9 cellular contexts compared by ENCODE assay signal in the genomic region with DNA sequence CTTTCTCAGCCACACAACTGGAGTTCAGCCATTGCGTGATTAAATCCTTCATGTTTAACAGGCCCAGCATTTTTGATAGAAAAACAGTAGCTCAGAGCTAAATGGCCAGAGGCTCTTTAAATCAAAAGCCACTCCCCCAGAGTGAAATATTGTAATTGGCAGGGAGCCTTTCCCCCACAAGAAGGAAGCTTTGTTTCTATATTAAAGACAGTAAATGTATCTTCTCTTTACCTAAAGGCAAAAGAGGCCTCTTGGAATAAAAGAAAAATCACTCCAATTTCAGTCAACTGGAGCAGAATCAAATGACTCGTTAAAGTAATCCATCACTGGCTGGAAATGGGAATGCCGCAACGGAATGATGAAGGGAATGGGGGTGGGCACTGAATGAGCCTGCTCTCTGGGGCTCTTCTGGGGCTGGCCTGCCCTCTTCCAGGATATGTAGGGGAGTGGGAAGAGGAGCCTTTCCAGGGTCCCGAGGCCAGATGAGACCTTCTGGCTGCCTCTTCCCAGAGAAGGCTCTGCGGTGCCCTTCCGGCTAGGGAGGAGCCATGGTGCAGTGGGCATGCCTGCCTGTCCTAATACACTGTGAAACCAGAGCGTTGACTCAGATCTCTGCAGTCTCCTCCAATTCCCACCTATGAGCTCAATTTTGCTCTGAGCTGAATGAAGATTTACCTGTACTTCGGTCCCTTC. TPM values are rescaled to one million over a fixed set of nuclear protein-coding genes. Genes with fewer than 3 reads are reported as not detected.
DNase-seq lines count a peak whose midpoint lies in the region; ATAC-seq and TF ChIP-seq lines count a peak whose summit lies in the region.
"Had no signal": no experiment of that assay in that cellular context is flagged by ENCODE, and none has a peak within 500 bp of the region (broad histone marks: within the 10 kb centered on the region; RNA-seq: fewer than 3 reads in every experiment).

No MANE protein-coding gene starts in this region.

- H3K4me3 Mint-ChIP-seq in chondrocyte (ENCODE audit: unreplicated experiment): peak overlapping the region; percentile 65

- ATAC-seq in upper lobe of left lung (ENCODE audit: low FRiP score in 2 of 2) (peak; percentile 74 to 79), HG02623 (IDR thresholded peaks at IDR 0.05; ENCODE audit: unreplicated experiment) (no peak)

- TF ChIP-seq POLR2A in upper lobe of left lung (IDR thresholded peaks at IDR 0.05): no peak

- 51 to 59% methylated on average over 9 of the region's 9 CpGs for WGBS in upper lobe of left lung, 2 donors

- H3K27me3 ChIP-seq in upper lobe of left lung: no peaks in the 10 kb centered on the region
- H3K27me3 ChIP-seq: BLaER1 treated with 17β-estradiol and CSF1 and Interleukin-3, amounts not matched to agents 10 nM and 100 nM had no signal

- no peaks in the 10 kb centered on the region for H3K9me3 ChIP-seq in upper lobe of left lung
- H3K9me3 ChIP-seq: BLaER1 treated with 17β-estradiol and CSF1 and Interleukin-3, amounts not matched to agents 10 nM and 100 nM had no signal

- no peaks in the 10 kb centered on the region for H3K36me3 Mint-ChIP-seq in chondrocyte (ENCODE audit: low read depth)

- TF ChIP-seq EP300 in upper lobe of left lung (IDR thresholded peaks at IDR 0.05): no peak

- H3K27ac ChIP-seq in upper lobe of left lung: peak overlapping the region in 3 of 4 donors; percentile 27 to 72 (median 48)
- H3K27ac ChIP-seq: BLaER1 treated with 17β-estradiol and CSF1 and Interleukin-3, amounts not matched to agents 10 nM and 100 nM had no signal

- H3K27me3 Mint-ChIP-seq in chondrocyte (ENCODE audit: low read depth): no peaks in the 10 kb centered on the region

- DNase-seq in NCI-H748 (lab: John Stamatoyannopoulos, UW; ENCODE audit: unreplicated experiment): peak; percentile 10
- no peak for DNase-seq in NCI-H748 treated with DMSO at 0.1 percent for 48 hours (lab: John Stamatoyannopoulos, UW)
- no peak for DNase-seq in chondrocyte (ENCODE audit: low spot score)
- DNase-seq in medulla oblongata (ENCODE audit: extremely low spot score): peak; percentile 51
- no peak for DNase-seq in upper lobe of left lung
- DNase-seq in DMS53 (lab: John Stamatoyannopoulos, UW): no peak
- no peak for DNase-seq in NCI-H1930 (lab: John Stamatoyannopoulos, UW)

- no peaks in the 10 kb centered on the region for H3K4me1 ChIP-seq in upper lobe of left lung

- H3K36me3 ChIP-seq in upper lobe of left lung: no peaks in the 10 kb centered on the region
- H3K36me3 ChIP-seq: BLaER1 treated with 17β-estradiol and CSF1 and Interleukin-3, amounts not matched to agents 10 nM and 100 nM had no signal

- TF ChIP-seq CTCF in chondrocyte (IDR thresholded peaks at IDR 0.05): no peak
- no peak for TF ChIP-seq CTCF in upper lobe of left lung (IDR thresholded peaks at IDR 0.05)

- H3K4me3 ChIP-seq in upper lobe of left lung: peak overlapping the region in 3 of 4 donors; percentile 37 to 50 (median 50)
- H3K4me3 ChIP-seq: BLaER1 treated with 17β-estradiol and CSF1 and Interleukin-3, amounts not matched to agents 10 nM and 100 nM had no signal

- H3K27ac Mint-ChIP-seq in chondrocyte (ENCODE audit: unreplicated experiment): peak overlapping the region; percentile 3

- no peaks in the 10 kb centered on the region for H3K9me3 Mint-ChIP-seq in chondrocyte (ENCODE audit: low read depth)

- no peaks in the 10 kb centered on the region for H3K4me1 Mint-ChIP-seq in chondrocyte (ENCODE audit: low read depth)

RNA-seq across cellular contexts. Expression of gene ANKDD1B, which starts 45.2 kb away (rescaled TPM):
- total RNA-seq in chondrocyte (0.42 to 1.2 TPM (median 0.72 TPM) in 3 replicates), upper lobe of left lung (1 to 10 TPM in 5 of 6 donors, under 1 TPM in 1; 0.67 to 7.3 (median 4.4) TPM)

Comparison
In these comparisons a context has a peak if more than half of its experiments do, and no peak if none do; other contexts are left out.
1. DNase-seq: peak in NCI-H748 (single experiment) and medulla oblongata (single experiment); none in NCI-H748 treated with DMSO at 0.1 percent for 48 hours (single experiment), chondrocyte (single experiment), upper lobe of left lung (0 of 2), DMS53 (single experiment) and NCI-H1930 (0 of 2).